In the genomic region with DNA sequence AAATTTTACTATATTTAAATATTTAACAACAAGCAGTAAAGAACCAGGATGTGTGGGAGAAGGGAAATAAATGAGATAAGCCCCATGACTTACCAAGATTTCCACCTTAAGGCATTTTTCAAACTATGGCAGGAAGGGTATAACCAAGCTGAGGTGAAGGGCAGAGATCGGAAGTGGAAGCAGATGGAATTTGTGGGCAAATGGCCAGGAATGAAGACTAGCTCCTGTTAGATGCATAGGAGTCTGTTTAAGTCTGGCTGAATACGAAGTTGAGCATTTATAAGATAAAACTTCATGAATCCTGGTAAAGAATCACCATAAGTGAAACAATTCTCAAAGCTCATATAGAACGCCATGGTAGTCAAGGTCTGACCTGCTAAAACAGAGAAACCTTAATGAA, we compare ENCODE assay signal across 14 cellular contexts.
DNase-seq lines count a peak whose midpoint lies in the region; ATAC-seq and TF ChIP-seq lines count a peak whose summit lies in the region.
"Had no signal": no experiment of that assay in that cellular context is flagged by ENCODE, and none has a peak within 500 bp of the region (broad histone marks: within the 10 kb centered on the region; RNA-seq: fewer than 3 reads in every experiment).

No MANE protein-coding gene starts in this region.

- no peaks in the 10 kb centered on the region for H3F3A ChIP-seq in MM.1S (ENCODE audit: insufficient read depth, low read length)

- no peaks in the 10 kb centered on the region for H3K9me2 ChIP-seq in MM.1S (replicated peaks; ENCODE audit: insufficient read depth, low read length)

- H3K4me2 ChIP-seq in MM.1S (ENCODE audit: low read depth, low read length) = no peak overlapping the region
- H3K4me2 ChIP-seq: KMS-11 had no signal

- no peaks in the 10 kb centered on the region for H3K27me3 ChIP-seq in MM.1S (replicated peaks; ENCODE audit: insufficient read depth, low read length)

- no peaks in the 10 kb centered on the region for H3K4me1 ChIP-seq in MM.1S (ENCODE audit: low read length)

- H4K20me1 ChIP-seq in MM.1S (ENCODE audit: insufficient read depth, low read length) = no peaks in the 10 kb centered on the region

- in situ Hi-C loops in G401 (cut with HindIII; ENCODE audit: low sequenced_read_pairs) = no loop called here

- ATAC-seq in HG02981 (IDR thresholded peaks at IDR 0.05; ENCODE audit: unreplicated experiment) = no peak
- no peak for ATAC-seq in HG03025 (IDR thresholded peaks at IDR 0.05; ENCODE audit: low FRiP score, unreplicated experiment)
- ATAC-seq: CD8-positive, alpha-beta T cell; PC-3 had no signal

- H3K9ac ChIP-seq in MM.1S (ENCODE audit: low read length) = no peak overlapping the region
- H3K9ac ChIP-seq: KMS-11 had no signal

- no peak for TF ChIP-seq CTCF in AG10803 (conservative IDR thresholded peaks at IDR 0.05; ENCODE audit: low read length)
- TF ChIP-seq CTCF in choroid plexus epithelial cell (conservative IDR thresholded peaks at IDR 0.05; ENCODE audit: low read depth, low read length) = no peak
- no peak for TF ChIP-seq CTCF in MM.1S (IDR thresholded peaks at IDR 0.05; ENCODE audit: low read length)

- H2AFZ ChIP-seq in MM.1S (ENCODE audit: low read length) = no peak overlapping the region

- peak; percentile 1 for DNase-seq in AG10803 (ENCODE audit: low read depth)
- peak; percentile 90 for DNase-seq in G401 (ENCODE audit: low spot score)
- peak; percentile 45 for DNase-seq in NCI-H446 treated with DMSO at 0.1 percent for 48 hours (lab: John Stamatoyannopoulos, UW)
- peak; percentile 69 for DNase-seq in choroid plexus epithelial cell (ENCODE audit: low read depth)
- no peak for DNase-seq in MM.1S
- DNase-seq: CD8-positive, alpha-beta T cell; GOT3; NCI-H1417; NCI-H2081 treated with DMSO at 0.1 percent for 48 hours; NCI-H510A; PC-3 had no signal

- H3K9me3 ChIP-seq in MM.1S (replicated peaks; ENCODE audit: insufficient read depth, low read length) = no peaks in the 10 kb centered on the region

- H3K36me3 ChIP-seq in MM.1S (replicated peaks; ENCODE audit: insufficient read depth, low read length) = no peaks in the 10 kb centered on the region

- H3K27ac ChIP-seq in MM.1S (ENCODE audit: low read length) = no peak overlapping the region
- H3K27ac ChIP-seq: KMS-11 had no signal

- no peak overlapping the region for H3K4me3 ChIP-seq in AG10803 (ENCODE audit: low read length)
- no peak overlapping the region for H3K4me3 ChIP-seq in choroid plexus epithelial cell (ENCODE audit: low read depth, low read length)
- H3K4me3 ChIP-seq in MM.1S (ENCODE audit: low read length) = no peak overlapping the region

- H3K79me2 ChIP-seq in MM.1S (ENCODE audit: low read length) = no peaks in the 10 kb centered on the region
